In the genomic region with DNA sequence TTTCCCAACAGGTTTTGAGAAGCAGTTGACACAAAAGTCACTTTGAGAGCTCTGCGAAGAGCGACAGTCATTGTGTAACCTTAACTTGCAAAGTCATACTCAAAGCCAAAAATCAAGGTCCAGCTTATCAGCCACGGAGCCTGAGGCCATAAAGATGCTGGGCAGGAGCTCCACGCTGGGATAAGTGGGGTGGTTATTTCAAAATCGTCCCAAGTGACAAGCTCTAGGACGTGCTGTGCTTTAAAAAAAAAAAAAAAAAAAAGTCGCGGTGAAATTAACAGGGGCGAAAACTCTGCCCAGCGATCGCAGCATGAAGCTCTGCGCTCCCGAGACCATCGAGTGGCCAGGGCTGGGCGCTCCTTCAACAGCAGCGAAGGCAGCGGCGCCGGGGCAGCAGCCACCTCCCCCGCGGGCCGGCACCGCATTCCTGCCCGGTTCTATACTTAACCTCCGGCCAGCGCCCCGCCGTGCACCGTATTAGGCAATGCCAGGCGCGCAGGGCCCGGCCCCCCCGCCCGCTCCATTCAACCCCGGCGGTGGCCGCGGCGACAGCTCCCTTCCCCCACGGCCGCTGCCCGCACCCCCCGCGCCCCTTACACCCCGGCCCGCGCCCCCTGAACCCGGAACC, we compare ENCODE assay signal across 8 cellular contexts. TPM values are rescaled to one million over a fixed set of nuclear protein-coding genes. Genes with fewer than 3 reads are reported as not detected.
DNase-seq lines count a peak whose midpoint lies in the region; ATAC-seq and TF ChIP-seq lines count a peak whose summit lies in the region.

No MANE protein-coding gene starts in this region.

- H3T11ph ChIP-seq in H9 (ENCODE audit: low read length), result no peak overlapping the region

- TF ChIP-seq CTCF in GM12865 (IDR thresholded peaks at IDR 0.05; ENCODE audit: insufficient read depth, low read depth, low read length, missing control alignments) (no peak), H9 (conservative IDR thresholded peaks at IDR 0.05) (no peak)

- no peak overlapping the region for H3K27ac Mint-ChIP-seq in H9
- H3K27ac Mint-ChIP-seq in effector memory CD8-positive, alpha-beta T cell, result no peak overlapping the region

- H4K5ac ChIP-seq in H9 (ENCODE audit: insufficient read length, low read depth, low read length), result no peak overlapping the region

- no peak overlapping the region for H3K23ac ChIP-seq in H9 (ENCODE audit: insufficient read length, low read depth, low read length)

- H3K4me1 Mint-ChIP-seq in H9, result peaks cover 10% of the 10 kb centered on the region in 2 experiments
- H3K4me1 Mint-ChIP-seq in effector memory CD8-positive, alpha-beta T cell (ENCODE audit: low read depth in 2 of 2), result peaks cover 5 to 6% of the 10 kb centered on the region in 2 donors

- H3K56ac ChIP-seq in H9 (ENCODE audit: insufficient read length, low read depth, low read length), result no peak overlapping the region

- no peaks in the 10 kb centered on the region for H3K4me1 ChIP-seq in H9 (ENCODE audit: insufficient read depth, low read length)

- H2BK15ac ChIP-seq in H9 (ENCODE audit: low read depth, low read length), result 0 out of 2 replicates have a peak overlapping the region, but pooled peaks have one; percentile 97

- no CpG with 5 or more reads among the region's 48 CpGs for WGBS in H9 (ENCODE audit: extremely low coverage, insufficient read length, low lambda C conversion rate)

- ATAC-seq in effector memory CD8-positive, alpha-beta T cell (replicated peaks), result peak; percentile 57

- no peak overlapping the region for H2AFZ ChIP-seq in H9 (ENCODE audit: low read length)

- H2AK5ac ChIP-seq in H9 (ENCODE audit: insufficient read length, low read length), result no peak overlapping the region

- peak overlapping the region; percentile 97 for H3K14ac ChIP-seq in H9 (ENCODE audit: insufficient read depth, low read length)

- no peaks in the 10 kb centered on the region for H3K79me2 ChIP-seq in H9 (ENCODE audit: insufficient read depth, low read length)

- peaks cover 0 to 15% (median 5%) of the 10 kb centered on the region in 3 experiments; a peak in 2 of 7 replicates for H3K36me3 Mint-ChIP-seq in H9 (ENCODE audit: insufficient read depth in 1 of 3, low read depth in 3 of 3)
- no peaks in the 10 kb centered on the region for H3K36me3 Mint-ChIP-seq in effector memory CD8-positive, alpha-beta T cell (ENCODE audit: insufficient read depth)

- H3K27me3 Mint-ChIP-seq in H9 (ENCODE audit: low read depth), result peaks cover 8% of the 10 kb centered on the region; the same call in 1 of the 2 replicates
- peaks cover 14 to 20% of the 10 kb centered on the region in 2 donors for H3K27me3 Mint-ChIP-seq in effector memory CD8-positive, alpha-beta T cell

- no peaks in the 10 kb centered on the region; a peak in 1 of 5 replicates for H3K9me3 Mint-ChIP-seq in H9
- H3K9me3 Mint-ChIP-seq in effector memory CD8-positive, alpha-beta T cell, result no peaks in the 10 kb centered on the region

- H3K4me2 ChIP-seq in H9 (ENCODE audit: insufficient read depth, insufficient read length, low read length), result peak overlapping the region; percentile 90

- peak overlapping the region; percentile 76 to 78 for H3K4me3 Mint-ChIP-seq in H9
- H3K4me3 Mint-ChIP-seq in effector memory CD8-positive, alpha-beta T cell, result peak overlapping the region; percentile 58 to 83

- H3K27ac ChIP-seq in H9 (ENCODE audit: insufficient read length, low read depth, low read length), result no peak overlapping the region

- peaks cover 7% of the 10 kb centered on the region for H3K23me2 ChIP-seq in H9 (ENCODE audit: insufficient read length, low read depth, low read length, poor library complexity, severe bottlenecking)

- peak overlapping the region; percentile 75 for H3K18ac ChIP-seq in H9 (ENCODE audit: insufficient read length, low read depth, low read length)

- H3K9ac ChIP-seq in H9 (ENCODE audit: extremely low read depth, insufficient read length, low read length), result peak overlapping the region; percentile 78

- no peaks in the 10 kb centered on the region for H3K9me3 ChIP-seq in H9 (ENCODE audit: control insufficient read depth, low read depth, low read length)

- no peak overlapping the region for H2BK120ac ChIP-seq in H9 (ENCODE audit: low read depth, low read length, poor library complexity, severe bottlenecking)

- H2BK12ac ChIP-seq in H9 (ENCODE audit: insufficient read length, low read depth, low read length), result peak overlapping the region; percentile 88

- no peak overlapping the region for H4K8ac ChIP-seq in H9 (replicated peaks; ENCODE audit: insufficient read length, low read depth, low read length)

- no peak overlapping the region for H2BK5ac ChIP-seq in H9 (ENCODE audit: insufficient read length, low read length)

- no peaks in the 10 kb centered on the region; the same call in 1 of the 2 replicates for H3K27me3 ChIP-seq in H9 (ENCODE audit: insufficient read depth, low read length)

- H3K4me3 ChIP-seq in GM12865 (ENCODE audit: low read depth, low read length), result peak overlapping the region; percentile 52

- H3K79me1 ChIP-seq in H9 (ENCODE audit: insufficient read depth, low read depth, low read length, poor library complexity, severe bottlenecking), result no peaks in the 10 kb centered on the region

- H4K91ac ChIP-seq in H9 (ENCODE audit: insufficient read length, low read depth, low read length), result no peak overlapping the region

- no peak overlapping the region for H3K4ac ChIP-seq in H9 (ENCODE audit: low read depth, low read length)

- H2BK20ac ChIP-seq in H9 (ENCODE audit: low read depth, low read length, poor library complexity, severe bottlenecking), result no peak overlapping the region

- no peaks in the 10 kb centered on the region for H4K20me1 ChIP-seq in H9 (ENCODE audit: control insufficient read depth, insufficient read depth, insufficient read length)

- DNase-seq in GM12865 (ENCODE audit: low read depth) (peak; percentile 29), H9 (peak; percentile 78), LoVo (ENCODE audit: low spot score) (peak; percentile 74), lung microvascular endothelial cell (ENCODE audit: low read depth in 2 of 2) (peak; percentile 61 to 63), cortex of kidney (lab: John Stamatoyannopoulos, UW) (no peak)
- DNase-seq in activated CD4-positive, alpha-beta T cell treated with anti-CD3 and anti-CD28 coated beads, Interleukin-2, amount 50 U/mL, for 4 hours, result peak; percentile 2 to 4
- peak in 1 of 3 experiments; percentile 7 for DNase-seq in effector memory CD8-positive, alpha-beta T cell
- DNase-seq in stimulated activated CD8-positive, alpha-beta memory T cell treated with anti-CD3 and anti-CD28 coated beads, Interleukin-4, amount 100 ng/mL, for 48 hours, result peak; percentile 49

RNA-seq across cellular contexts. Expression of gene HACD1, which starts 0.7 kb away (rescaled TPM):
- total RNA-seq in H9 (2021) (23.7 and 25.0 TPM in 2 replicates), lung microvascular endothelial cell (17.5 and 23.1 TPM in 2 replicates)

RNA-seq across cellular contexts. Expression of gene STAM, which starts 27.4 kb away (rescaled TPM):
- total RNA-seq in H9 (2021) (26.9 and 29.3 TPM in 2 replicates), lung microvascular endothelial cell (7.6 and 10.1 TPM in 2 replicates)
